Comparison of ENCODE assay signal across 25 cellular contexts in the genomic region with DNA sequence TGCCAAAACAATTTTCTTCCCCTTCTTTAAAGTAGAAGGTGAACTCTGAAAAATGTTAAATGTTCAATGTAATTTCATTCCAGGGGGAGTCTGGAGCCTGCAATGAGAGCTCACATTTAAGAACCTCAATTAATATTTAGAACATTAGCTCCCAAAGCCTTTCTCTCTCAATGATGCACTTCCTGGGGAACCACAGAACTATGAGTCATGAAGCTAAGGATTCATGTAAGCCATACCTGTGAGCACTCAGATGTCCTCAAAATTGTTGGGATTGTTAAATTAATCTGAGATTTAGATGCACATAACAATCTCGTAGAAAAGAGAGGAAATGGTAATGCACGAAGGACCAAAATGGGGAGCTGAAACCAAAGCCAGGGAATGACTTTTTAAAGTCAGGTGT.
"Had no signal": no experiment of that assay in that cellular context is flagged by ENCODE, and none has a peak within 500 bp of the region (broad histone marks: within the 10 kb centered on the region; RNA-seq: fewer than 3 reads in every experiment).

No MANE protein-coding gene starts in this region.

- H3K4me1 Mint-ChIP-seq: activated naive CD8-positive, alpha-beta T cell treated with anti-CD3 and anti-CD28 coated beads, Interleukin-2, amount 10 ng/mL, durations not matched to agents 7 days and 5 days had no signal

- ATAC-seq: activated CD4-positive, CD25-positive, alpha-beta regulatory T cell treated with anti-CD3 and anti-CD28 coated beads, Interleukin-2, amount 50 U/mL, for 24 hours; activated CD8-positive, alpha-beta T cell treated with anti-CD3 and anti-CD28 coated beads for 36 hours; SK-N-SH treated with all-trans-retinoic acid at 6 μM for 48 hours had no signal

- H3K27ac ChIP-seq: adrenal gland, Peyer's patch, RWPE1, SJSA1 had no signal

- H3K4me3 Mint-ChIP-seq: activated CD8-positive, alpha-beta T cell treated with anti-CD3 and anti-CD28 coated beads for 36 hours; activated naive CD8-positive, alpha-beta T cell treated with anti-CD3 and anti-CD28 coated beads, Interleukin-2, amount 10 ng/mL, durations not matched to agents 7 days and 5 days had no signal

- H3K9me3 Mint-ChIP-seq: activated CD8-positive, alpha-beta T cell treated with anti-CD3 and anti-CD28 coated beads for 36 hours; activated naive CD8-positive, alpha-beta T cell treated with anti-CD3 and anti-CD28 coated beads, Interleukin-2, amount 10 ng/mL, durations not matched to agents 7 days and 5 days had no signal

- H3K36me3 ChIP-seq: adrenal gland, Peyer's patch, SJSA1 had no signal

- DNase-seq: activated CD4-positive, alpha-beta T cell treated with anti-CD3 and anti-CD28 coated beads for 4 hours; activated CD8-positive, alpha-beta memory T cell treated with anti-CD3 and anti-CD28 coated beads, Interleukin-2, amount 50 U/mL, for 48 hours; activated CD8-positive, alpha-beta T cell treated with anti-CD3 and anti-CD28 coated beads for 36 hours; activated naive CD4-positive, alpha-beta T cell treated with anti-CD3 and anti-CD28 coated beads, Interleukin-2, amount 50 U/mL, for 16 hours; activated naive CD8-positive, alpha-beta T cell treated with anti-CD3 and anti-CD28 coated beads, Interleukin-2, amount 10 ng/mL, durations not matched to agents 7 days and 5 days; activated T-cell treated with anti-CD3 and anti-CD28 coated beads, Interleukin-2, amount 50 U/mL, for 1 hour; adrenal gland; anterior cingulate cortex; central memory CD4-positive, alpha-beta T cell; MM.1S; NCI-H1105; NCI-H1436 treated with DMSO at 0.1 percent for 48 hours; NCI-H187; NCI-H2081; NCI-H510A treated with DMSO at 0.1 percent for 48 hours; NCI-H69; NK-92 treated with Interleukin-12 subunit alpha and Interleukin-12 subunit beta, amount 100 ng/mL, for 24 hours; OCI-M1; Peyer's patch; SHP77; SW 1271 had no signal

- H3K9me3 ChIP-seq: adrenal gland, Peyer's patch, SJSA1 had no signal

- H3K27me3 ChIP-seq: adrenal gland, Peyer's patch, SJSA1 had no signal

- H3K4me1 ChIP-seq: adrenal gland, Peyer's patch, SJSA1 had no signal

- H3K4me3 ChIP-seq: adrenal gland, Peyer's patch, SJSA1 had no signal

- H3K27ac Mint-ChIP-seq: activated CD8-positive, alpha-beta T cell treated with anti-CD3 and anti-CD28 coated beads for 36 hours; activated naive CD8-positive, alpha-beta T cell treated with anti-CD3 and anti-CD28 coated beads, Interleukin-2, amount 10 ng/mL, durations not matched to agents 7 days and 5 days had no signal

- H3K36me3 Mint-ChIP-seq: activated naive CD8-positive, alpha-beta T cell treated with anti-CD3 and anti-CD28 coated beads, Interleukin-2, amount 10 ng/mL, durations not matched to agents 7 days and 5 days had no signal
